In the genomic region with DNA sequence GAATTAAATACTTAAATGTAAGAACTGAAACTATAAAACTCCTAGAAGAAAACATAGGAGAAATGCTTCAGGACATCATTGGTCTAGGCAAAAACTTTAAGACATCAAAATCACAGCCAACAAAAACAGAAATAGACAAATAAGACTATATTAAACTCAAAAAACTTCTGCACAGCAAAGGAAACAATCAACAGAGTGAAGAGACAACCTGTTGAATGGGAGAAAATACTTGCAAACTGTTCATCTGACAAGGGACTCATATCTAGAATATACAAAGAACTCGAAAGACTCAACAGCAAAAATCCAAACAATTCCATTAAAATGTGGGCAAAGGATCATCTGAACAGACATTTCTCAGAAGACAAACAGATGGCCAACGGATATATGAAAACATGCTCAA, we compare ENCODE assay signal across 4 cellular contexts. TPM values are rescaled to one million over a fixed set of nuclear protein-coding genes. Genes with fewer than 3 reads are reported as not detected.
"Had no signal": no experiment of that assay in that cellular context is flagged by ENCODE, and none has a peak within 500 bp of the region (broad histone marks: within the 10 kb centered on the region; RNA-seq: fewer than 3 reads in every experiment).

No MANE protein-coding gene starts in this region.

- DNase-seq: GDM1, GF-D8 had no signal

- H3K4me3 ChIP-seq: GM12878 had no signal

RNA-seq across cellular contexts. Expression of gene DSPP, which starts 16.2 kb away (rescaled TPM):
- total RNA-seq: G401, GM12878 had no signal
- polyA plus RNA-seq: GM12878 had no signal

RNA-seq across cellular contexts. Expression of gene DMP1, which starts 58.0 kb away (rescaled TPM):
- total RNA-seq: G401, GM12878 had no signal
- polyA plus RNA-seq: GM12878 had no signal
